24 cellular contexts compared by ENCODE assay signal in genomic region chr10:58556516-58556915, GRCh38. TPM values are rescaled to one million over a fixed set of nuclear protein-coding genes. Genes with fewer than 3 reads are reported as not detected.
"Had no signal": no experiment of that assay in that cellular context is flagged by ENCODE, and none has a peak within 500 bp of the region (broad histone marks: within the 10 kb centered on the region; RNA-seq: fewer than 3 reads in every experiment).

No MANE protein-coding gene starts in this region.

- H3K36me3 ChIP-seq: adrenal gland, breast epithelium had no signal

- H3K4me1 ChIP-seq: adrenal gland, breast epithelium had no signal

- H3K27ac ChIP-seq: adrenal gland, breast epithelium had no signal

- H3K4me3 ChIP-seq: adrenal gland, breast epithelium had no signal

- ATAC-seq: activated CD8-positive, alpha-beta T cell treated with anti-CD3 and anti-CD28 coated beads, Interleukin-2, amount 10 ng/mL, durations not matched to agents 7 days and 5 days; WTC11 had no signal

- DNase-seq: activated CD4-positive, alpha-beta T cell treated with anti-CD3 and anti-CD28 coated beads for 48 hours; activated CD4-positive, alpha-beta T cell treated with anti-CD3 and anti-CD28 coated beads, Interleukin-2, amount 50 U/mL, for 4 hours; activated CD4-positive, CD25-positive, alpha-beta regulatory T cell treated with anti-CD3 and anti-CD28 coated beads, Interleukin-2, amount 50 U/mL, for 72 hours; activated CD8-positive, alpha-beta memory T cell treated with anti-CD3 and anti-CD28 coated beads, Interleukin-2, amount 50 U/mL, for 48 hours; activated CD8-positive, alpha-beta T cell treated with anti-CD3 and anti-CD28 coated beads, Interleukin-2, amount 10 ng/mL, durations not matched to agents 7 days and 5 days; activated naive CD4-positive, alpha-beta T cell treated with anti-CD3 and anti-CD28 coated beads, Interleukin-2, amount 50 U/mL, for 16 hours; activated naive CD8-positive, alpha-beta T cell treated with anti-CD3 and anti-CD28 coated beads, Interleukin-2, amount 10 ng/mL, durations not matched to agents 7 days and 5 days; activated T-cell treated with anti-CD3 and anti-CD28 coated beads, Interleukin-2, amount 50 U/mL, for 1 hour; adrenal gland; anterior cingulate cortex; central memory CD4-positive, alpha-beta T cell; MM.1S; NCI-H1105 treated with DMSO at 0.1 percent for 48 hours; NCI-H1436 treated with DMSO at 0.1 percent for 48 hours; NCI-H187; NCI-H2171; NCI-H2227 treated with DMSO at 0.1 percent for 48 hours; NCI-H526 treated with DMSO at 0.1 percent for 48 hours; NCI-H82; NK-92 treated with Interleukin-12 subunit alpha and Interleukin-12 subunit beta, amount 100 ng/mL, for 24 hours; OCI-M1; SHP77 treated with DMSO at 0.1 percent for 48 hours had no signal

- H3K27me3 ChIP-seq: adrenal gland, breast epithelium had no signal

RNA-seq across cellular contexts. Expression of gene BICC1, which starts 43.8 kb away (rescaled TPM):
- total RNA-seq: activated CD8-positive, alpha-beta T cell treated with anti-CD3 and anti-CD28 coated beads, Interleukin-2, amount 10 ng/mL, durations not matched to agents 7 days and 5 days had no signal
